Comparison of ENCODE assay signal across 32 cellular contexts in genomic region chr22:20972933-20973577, GRCh38. TPM values are rescaled to one million over a fixed set of nuclear protein-coding genes. Genes with fewer than 3 reads are reported as not detected.
"Had no signal": no experiment of that assay in that cellular context is flagged by ENCODE, and none has a peak within 500 bp of the region (broad histone marks: within the 10 kb centered on the region; RNA-seq: fewer than 3 reads in every experiment).

No MANE protein-coding gene starts in this region.

- H3K9me3 ChIP-seq: adrenal gland, body of pancreas, gastroesophageal sphincter, left ventricle myocardium inferior, sigmoid colon, suprapubic skin, upper lobe of right lung had no signal

- H3K36me3 ChIP-seq: adrenal gland, cardiac muscle cell, gastroesophageal sphincter, left ventricle myocardium inferior, sigmoid colon, suprapubic skin, tibial artery, upper lobe of right lung had no signal

- H3K27ac Mint-ChIP-seq: activated naive CD8-positive, alpha-beta T cell treated with anti-CD3 and anti-CD28 coated beads for 36 hours; nephron; stimulated activated memory B cell treated with anti-CD40 and anti-IgM and Interleukin-4, amounts not matched to agents 10 μg/mL and 1 μg/mL and 100 μg/mL, for 72 hours had no signal

- H3K4me2 ChIP-seq: hepatocyte had no signal

- H3K4me3 Mint-ChIP-seq: activated naive CD8-positive, alpha-beta T cell treated with anti-CD3 and anti-CD28 coated beads for 36 hours; nephron; stimulated activated memory B cell treated with anti-CD40 and anti-IgM and Interleukin-4, amounts not matched to agents 10 μg/mL and 1 μg/mL and 100 μg/mL, for 72 hours had no signal

- H3K27me3 Mint-ChIP-seq: activated naive CD8-positive, alpha-beta T cell treated with anti-CD3 and anti-CD28 coated beads for 36 hours; stimulated activated memory B cell treated with anti-CD40 and anti-IgM and Interleukin-4, amounts not matched to agents 10 μg/mL and 1 μg/mL and 100 μg/mL, for 72 hours had no signal

- H3K9me3 Mint-ChIP-seq: nephron; stimulated activated memory B cell treated with anti-CD40 and anti-IgM and Interleukin-4, amounts not matched to agents 10 μg/mL and 1 μg/mL and 100 μg/mL, for 72 hours had no signal

- H2AFZ ChIP-seq: hepatocyte, parathyroid adenoma had no signal

- H3K4me1 ChIP-seq: body of pancreas, left ventricle myocardium inferior, parathyroid adenoma, suprapubic skin, upper lobe of right lung had no signal

- H3K4me1 Mint-ChIP-seq: activated naive CD8-positive, alpha-beta T cell treated with anti-CD3 and anti-CD28 coated beads for 36 hours; nephron had no signal

- DNase-seq: activated CD4-positive, alpha-beta T cell treated with anti-CD3 and anti-CD28 coated beads for 48 hours; activated CD4-positive, alpha-beta T cell treated with anti-CD3 and anti-CD28 coated beads, Interleukin-2, amount 50 U/mL, for 48 hours; activated CD8-positive, alpha-beta memory T cell treated with anti-CD3 and anti-CD28 coated beads for 24 hours; activated effector memory CD4-positive, alpha-beta T cell treated with Interleukin-2 at 50 U/mL for 16 hours; activated naive CD4-positive, alpha-beta T cell treated with Interleukin-2 at 50 U/mL for 16 hours; activated naive CD8-positive, alpha-beta T cell treated with anti-CD3 and anti-CD28 coated beads for 36 hours; aorta; body of pancreas; cerebellar nuclear complex; cortex of kidney; left ventricle myocardium inferior; nucleus accumbens; sigmoid colon; small intestine; stimulated activated CD4-positive, alpha-beta T cell treated with anti-CD3 and anti-CD28 coated beads, Interleukin-4, amount 100 ng/mL, for 4 hours; stimulated activated CD8-positive, alpha-beta memory T cell treated with anti-CD3 and anti-CD28 coated beads, Interleukin-4, amount 100 ng/mL, for 48 hours; T-helper 9 cell; tibial artery; upper lobe of right lung had no signal

- H3K4me3 ChIP-seq: adrenal gland, body of pancreas, cardiac muscle cell, gastroesophageal sphincter, hepatocyte, left ventricle myocardium inferior, sigmoid colon, suprapubic skin, tibial artery, upper lobe of right lung had no signal

- ATAC-seq: activated CD4-positive, CD25-positive, alpha-beta regulatory T cell treated with anti-CD3 and anti-CD28 coated beads, Interleukin-2, amount 50 U/mL, for 24 hours; body of pancreas; gastroesophageal sphincter; stimulated activated memory B cell treated with anti-CD40 and anti-IgM and Interleukin-4, amounts not matched to agents 10 μg/mL and 1 μg/mL and 100 μg/mL, for 72 hours; upper lobe of right lung had no signal

- H3K79me2 ChIP-seq: hepatocyte, parathyroid adenoma had no signal

- H3K9ac ChIP-seq: parathyroid adenoma had no signal

- H3K27ac ChIP-seq: adrenal gland, body of pancreas, cardiac muscle cell, gastroesophageal sphincter, hepatocyte, left ventricle myocardium inferior, parathyroid adenoma, sigmoid colon, suprapubic skin, tibial artery, upper lobe of right lung, VCaP had no signal

- H3K27me3 ChIP-seq: adrenal gland, body of pancreas, gastroesophageal sphincter, hepatocyte, sigmoid colon, suprapubic skin, upper lobe of right lung had no signal

- H3K36me3 Mint-ChIP-seq: activated naive CD8-positive, alpha-beta T cell treated with anti-CD3 and anti-CD28 coated beads for 36 hours; stimulated activated memory B cell treated with anti-CD40 and anti-IgM and Interleukin-4, amounts not matched to agents 10 μg/mL and 1 μg/mL and 100 μg/mL, for 72 hours had no signal

RNA-seq across cellular contexts. Expression of gene AIFM3, which starts 6.0 kb away (rescaled TPM):
- total RNA-seq: endothelial cell of umbilical vein; lung microvascular endothelial cell; T-helper 1 cell treated with Interleukin-12 subunit alpha and Interleukin-12 subunit beta and Interleukin-4 antibody, amounts not matched to agents 30 ng/mL and 1 ng/mL, for 36 hours had no signal

RNA-seq across cellular contexts. Expression of gene P2RX6, which starts 41.9 kb away (rescaled TPM):
- total RNA-seq: body of pancreas, endothelial cell of umbilical vein, lung microvascular endothelial cell had no signal
